In the genomic region with DNA sequence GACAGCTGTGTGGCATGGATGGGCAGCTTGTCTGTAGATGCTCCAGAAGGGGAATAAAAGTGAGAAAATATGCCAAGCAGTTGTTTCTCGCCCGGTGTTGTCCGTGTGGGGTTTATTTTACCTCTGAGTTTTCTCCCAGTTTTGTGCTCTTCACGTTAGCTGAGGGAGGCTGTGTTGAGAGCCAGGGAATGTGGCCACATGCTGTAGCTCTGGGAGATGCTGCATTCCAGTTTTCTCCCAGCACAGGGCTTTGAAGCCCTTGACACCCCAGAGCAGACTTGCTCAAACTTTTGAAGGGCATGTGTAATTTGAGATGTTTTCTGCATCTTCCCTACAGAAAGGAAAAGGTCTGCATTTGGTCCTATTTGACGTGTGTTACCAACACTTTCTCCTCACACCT, we compare ENCODE assay signal across 20 cellular contexts.
DNase-seq lines count a peak whose midpoint lies in the region; ATAC-seq and TF ChIP-seq lines count a peak whose summit lies in the region.
"Had no signal": no experiment of that assay in that cellular context is flagged by ENCODE, and none has a peak within 500 bp of the region (broad histone marks: within the 10 kb centered on the region; RNA-seq: fewer than 3 reads in every experiment).

No MANE protein-coding gene starts in this region.

- no TSS peak for BruUV-seq in mammary epithelial cell (replicated peaks; lab: Mats Ljungman, UMichigan)

- peaks cover 0 to 4% of the 10 kb centered on the region in 2 donors for H3K4me1 ChIP-seq in breast epithelium
- H3K4me1 ChIP-seq in mammary epithelial cell (ENCODE audit: insufficient read depth, low read length), result no peaks in the 10 kb centered on the region
- H3K4me1 ChIP-seq in esophagus muscularis mucosa, result peaks cover 47 to 64% (median 49%) of the 10 kb centered on the region in 4 donors

- TF ChIP-seq EP300 in esophagus muscularis mucosa (IDR thresholded peaks at IDR 0.05), result no peak

- in situ Hi-C loops in mammary epithelial cell (cut with MboI; ENCODE audit: low sequenced_read_pairs in 2 of 2), result no loop called here

- H3K4me3 Mint-ChIP-seq in mesothelial cell of epicardium (no peak overlapping the region), type B pancreatic cell (no peak overlapping the region)
- H3K4me3 Mint-ChIP-seq: activated CD4-positive, alpha-beta T cell treated with anti-CD3 and anti-CD28 coated beads, Interleukin-2, amount 10 ng/mL, durations not matched to agents 24 days and 14 days; CD4-positive, alpha-beta memory T cell had no signal

- WGBS in mammary epithelial cell (ENCODE audit: low coverage, missing lambda C conversion rate), result 97% methylated on average over 5 of the region's 5 CpGs
- 42% methylated on average over 5 of the region's 5 CpGs for whole genome bisulfite sequencing in esophagus muscularis mucosa

- H3K4me3 ChIP-seq in breast epithelium, result no peak overlapping the region
- no peak overlapping the region for H3K4me3 ChIP-seq in mammary epithelial cell (replicated peaks in 1 of 3; ENCODE audit: insufficient read depth in 1 of 3, low read depth in 2 of 3, low read length in 3 of 3)
- no peak overlapping the region for H3K4me3 ChIP-seq in esophagus muscularis mucosa
- H3K4me3 ChIP-seq: esophagus squamous epithelium, hepatocyte, ovary, PC-9, transverse colon had no signal

- no peak for ATAC-seq in GM21619 (IDR thresholded peaks at IDR 0.05; ENCODE audit: unreplicated experiment)
- ATAC-seq: HCT116 had no signal

- H3K9me3 Mint-ChIP-seq in mesothelial cell of epicardium (no peaks in the 10 kb centered on the region), type B pancreatic cell (no peaks in the 10 kb centered on the region)
- H3K9me3 Mint-ChIP-seq: activated CD4-positive, alpha-beta T cell treated with anti-CD3 and anti-CD28 coated beads, Interleukin-2, amount 10 ng/mL, durations not matched to agents 24 days and 14 days; CD4-positive, alpha-beta memory T cell had no signal

- no peak overlapping the region for H2AFZ ChIP-seq in mammary epithelial cell (ENCODE audit: low read depth, low read length)
- H2AFZ ChIP-seq: hepatocyte, PC-9 had no signal

- H3K9ac ChIP-seq in mammary epithelial cell (ENCODE audit: insufficient read depth, low read length), result no peak overlapping the region

- H3K4me1 Mint-ChIP-seq in mesothelial cell of epicardium (peaks cover 27% of the 10 kb centered on the region), type B pancreatic cell (ENCODE audit: unreplicated experiment) (peaks cover 30% of the 10 kb centered on the region)

- TF ChIP-seq POLR2A in breast epithelium (IDR thresholded peaks at IDR 0.05) (no peak), esophagus muscularis mucosa (IDR thresholded peaks at IDR 0.05; ENCODE audit: low read depth) (no peak)

- H3K27me3 ChIP-seq in breast epithelium (no peaks in the 10 kb centered on the region), mammary epithelial cell (ENCODE audit: insufficient read depth, low read length) (no peaks in the 10 kb centered on the region), esophagus muscularis mucosa (no peaks in the 10 kb centered on the region)
- H3K27me3 ChIP-seq: esophagus squamous epithelium, hepatocyte, ovary, transverse colon had no signal

- H3K36me3 Mint-ChIP-seq in mesothelial cell of epicardium (peaks cover 13% of the 10 kb centered on the region), type B pancreatic cell (peaks cover 3% of the 10 kb centered on the region)

- H3K27ac Mint-ChIP-seq in mesothelial cell of epicardium, result peak overlapping the region; percentile 62
- peak overlapping the region; percentile 46 for H3K27ac Mint-ChIP-seq in type B pancreatic cell
- H3K27ac Mint-ChIP-seq: activated CD4-positive, alpha-beta T cell treated with anti-CD3 and anti-CD28 coated beads, Interleukin-2, amount 10 ng/mL, durations not matched to agents 24 days and 14 days had no signal

- H3K36me3 ChIP-seq in breast epithelium (no peaks in the 10 kb centered on the region), mammary epithelial cell (ENCODE audit: insufficient read depth, low read length) (peaks cover 11% of the 10 kb centered on the region), esophagus muscularis mucosa (peaks cover 0 to 32% (median 10%) of the 10 kb centered on the region in 4 donors)
- H3K36me3 ChIP-seq: ovary had no signal

- peak overlapping the region; percentile 14 to 15 for H3K27ac ChIP-seq in breast epithelium
- H3K27ac ChIP-seq in mammary epithelial cell (ENCODE audit: insufficient read depth, low read depth, low read length), result no peak overlapping the region
- peak overlapping the region in 3 of 4 donors; percentile 32 to 59 (median 40) for H3K27ac ChIP-seq in esophagus muscularis mucosa (replicated peaks in 1 of 4)
- H3K27ac ChIP-seq: hepatocyte, ovary, PC-9, transverse colon had no signal

- peaks cover 82% of the 10 kb centered on the region for H3K79me2 ChIP-seq in mammary epithelial cell (ENCODE audit: insufficient read depth, low read length)

- H3K27me3 Mint-ChIP-seq in mesothelial cell of epicardium (ENCODE audit: low read depth), result no peaks in the 10 kb centered on the region
- H3K27me3 Mint-ChIP-seq in type B pancreatic cell, result no peaks in the 10 kb centered on the region
- H3K27me3 Mint-ChIP-seq: activated CD4-positive, alpha-beta T cell treated with anti-CD3 and anti-CD28 coated beads, Interleukin-2, amount 10 ng/mL, durations not matched to agents 24 days and 14 days; CD4-positive, alpha-beta memory T cell had no signal

- no peak for DNase-seq in breast epithelium (ENCODE audit: low spot score in 2 of 2)
- no peak for DNase-seq in mammary epithelial cell
- DNase-seq in esophagus muscularis mucosa (ENCODE audit: extremely low spot score), result peak; percentile 50
- DNase-seq in mesothelial cell of epicardium (ENCODE audit: low spot score in 2 of 2, unreplicated experiment in 2 of 2), result no peak
- no peak for DNase-seq in type B pancreatic cell (ENCODE audit: extremely low spot score, unreplicated experiment)
- no peak for DNase-seq in HuH-7.5 (ENCODE audit: low spot score)
- no peak for DNase-seq in hypothalamus (lab: John Stamatoyannopoulos, UW)
- DNase-seq: activated CD4-positive, alpha-beta T cell treated with anti-CD3 and anti-CD28 coated beads, Interleukin-2, amount 10 ng/mL, durations not matched to agents 24 days and 14 days; activated naive CD4-positive, alpha-beta T cell treated with Interleukin-2 at 50 U/mL for 16 hours; CD4-positive, alpha-beta memory T cell; DND-41; esophagus squamous epithelium; kidney glomerular epithelial cell; NCI-H146; PC-9; transverse colon had no signal

- dilution Hi-C loops in mammary epithelial cell (cut with HindIII; ENCODE audit: low sequenced_read_pairs), result no loop called here

- H4K20me1 ChIP-seq in mammary epithelial cell (ENCODE audit: insufficient read depth, low read length), result no peaks in the 10 kb centered on the region

- intact Hi-C loops in breast epithelium (cut with DNase I; ENCODE audit: low total_unique reads), result no loop called here
- intact Hi-C loops in mammary epithelial cell (cut with micrococcal nuclease), result no loop called here
- intact Hi-C loops in esophagus muscularis mucosa (cut with DNase I), result no loop called here

- CTCF ChIA-PET in mammary epithelial cell (lab: Charles Lee; ENCODE audit: low non-redundant PET), result no interaction called here

- no peak for TF ChIP-seq CTCF in breast epithelium (IDR thresholded peaks at IDR 0.05)
- no peak for TF ChIP-seq CTCF in mammary epithelial cell (conservative IDR thresholded peaks at IDR 0.05 in 1 of 2, IDR thresholded peaks at IDR 0.05 in 1 of 2; ENCODE audit: extremely low read depth in 1 of 2, insufficient read depth in 1 of 2, low read depth in 1 of 2, low read length in 2 of 2)
- TF ChIP-seq CTCF in esophagus muscularis mucosa (IDR thresholded peaks at IDR 0.05), result no peak
- TF ChIP-seq CTCF in mesothelial cell of epicardium (IDR thresholded peaks at IDR 0.05; ENCODE audit: unreplicated experiment), result no peak
- TF ChIP-seq CTCF in type B pancreatic cell (conservative IDR thresholded peaks at IDR 0.05), result no peak

- H3K9me3 ChIP-seq in breast epithelium (no peaks in the 10 kb centered on the region), mammary epithelial cell (replicated peaks; ENCODE audit: insufficient read depth, low read length) (no peaks in the 10 kb centered on the region), esophagus muscularis mucosa (no peaks in the 10 kb centered on the region)
- H3K9me3 ChIP-seq: esophagus squamous epithelium, ovary, transverse colon had no signal

- H3K4me2 ChIP-seq in mammary epithelial cell (ENCODE audit: insufficient read depth, low read depth, low read length), result no peak overlapping the region
- H3K4me2 ChIP-seq: hepatocyte, PC-9 had no signal
